In the genomic region with DNA sequence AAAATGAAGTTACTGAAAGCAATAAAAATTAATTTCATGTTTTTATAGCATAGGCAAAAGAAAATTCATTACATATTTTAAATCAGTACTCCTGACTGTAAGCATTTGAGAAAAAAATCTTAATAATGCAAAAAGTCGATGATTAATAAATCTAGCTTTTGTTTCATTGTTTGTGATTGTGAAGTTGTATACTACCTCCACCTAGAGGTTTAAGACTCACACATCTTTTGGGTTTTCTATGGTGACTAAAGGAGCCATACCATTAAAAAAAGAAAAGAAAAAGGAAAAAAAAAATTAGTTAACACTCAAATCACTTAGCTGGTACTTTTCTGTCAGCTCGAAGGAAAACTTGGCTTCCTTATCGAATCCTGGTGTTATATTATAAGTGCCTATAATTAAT, we compare ENCODE assay signal across 16 cellular contexts. TPM values are rescaled to one million over a fixed set of nuclear protein-coding genes. Genes with fewer than 3 reads are reported as not detected.
DNase-seq lines count a peak whose midpoint lies in the region; ATAC-seq and TF ChIP-seq lines count a peak whose summit lies in the region.
"Had no signal": no experiment of that assay in that cellular context is flagged by ENCODE, and none has a peak within 500 bp of the region (broad histone marks: within the 10 kb centered on the region; RNA-seq: fewer than 3 reads in every experiment).

No MANE protein-coding gene starts in this region.

- H3K4me1 Mint-ChIP-seq in endodermal cell: peaks cover 17% of the 10 kb centered on the region
- peaks cover 22% of the 10 kb centered on the region for H3K4me1 Mint-ChIP-seq in nephron progenitor cell

- H3K9me3 Mint-ChIP-seq in endodermal cell (no peaks in the 10 kb centered on the region), nephron progenitor cell (no peaks in the 10 kb centered on the region)

- intact Hi-C loops in testis (cut with DNase I; ENCODE audit: low total_unique reads): no loop called here

- H2AFZ ChIP-seq in OCI-LY3 (ENCODE audit: low read depth, low read length): no peak overlapping the region

- TF ChIP-seq CTCF in C4-2B (conservative IDR thresholded peaks at IDR 0.05) (peak; percentile 18), OCI-LY3 (IDR thresholded peaks at IDR 0.05; ENCODE audit: low read depth, low read length) (peak; percentile 24; the same call in 1 of the 2 replicates), endodermal cell (conservative IDR thresholded peaks at IDR 0.05) (peak; percentile 55), retinal pigment epithelial cell (conservative IDR thresholded peaks at IDR 0.05; ENCODE audit: low read depth, low read length) (no peak), testis (IDR thresholded peaks at IDR 0.05) (no peak), nephron progenitor cell (IDR thresholded peaks at IDR 0.05) (no peak)

- ATAC-seq in HG02759 (IDR thresholded peaks at IDR 0.05; ENCODE audit: unreplicated experiment): no peak
- ATAC-seq: A549 had no signal

- H3K79me2 ChIP-seq in OCI-LY3 (ENCODE audit: low read length): no peaks in the 10 kb centered on the region

- DNase-seq in endodermal cell (no peak), retinal pigment epithelial cell (ENCODE audit: low read depth) (no peak), testis (no peak), activated gamma-delta T cell (lab: John Stamatoyannopoulos, UW) (no peak), nephron progenitor cell (no peak)
- DNase-seq: DND-41, GF-D8, NCI-H2029, NCI-H2171 treated with DMSO at 0.1 percent for 48 hours, NCI-H82, Peyer's patch, SIG-M5 had no signal

- H4K20me1 ChIP-seq in OCI-LY3 (ENCODE audit: insufficient read depth, low read length): no peaks in the 10 kb centered on the region

- H3K27me3 Mint-ChIP-seq in endodermal cell (ENCODE audit: insufficient read depth) (peaks cover 54% of the 10 kb centered on the region), nephron progenitor cell (ENCODE audit: low read depth, poor library complexity) (peaks cover 53% of the 10 kb centered on the region)

- no peak overlapping the region for H3K4me2 ChIP-seq in OCI-LY3 (ENCODE audit: low read length)
- H3K4me2 ChIP-seq: A549 had no signal

- no peaks in the 10 kb centered on the region for H3K36me3 ChIP-seq in OCI-LY3 (replicated peaks; ENCODE audit: low read depth, low read length)
- no peaks in the 10 kb centered on the region for H3K36me3 ChIP-seq in endodermal cell (ENCODE audit: control insufficient read depth, insufficient read depth, low read length)
- no peaks in the 10 kb centered on the region for H3K36me3 ChIP-seq in testis (ENCODE audit: low read depth, missing control alignments)
- H3K36me3 ChIP-seq: Peyer's patch had no signal

- H3K27ac ChIP-seq in C4-2B: no peak overlapping the region
- H3K27ac ChIP-seq in OCI-LY3 (ENCODE audit: low read length): no peak overlapping the region
- no peak overlapping the region for H3K27ac ChIP-seq in endodermal cell (ENCODE audit: low read depth, low read length)
- no peak overlapping the region for H3K27ac ChIP-seq in testis
- H3K27ac ChIP-seq: A549 had no signal

- no peaks in the 10 kb centered on the region for H3K27me3 ChIP-seq in OCI-LY3 (ENCODE audit: low read depth, low read length)
- H3K27me3 ChIP-seq in endodermal cell (ENCODE audit: control insufficient read depth, insufficient read depth, low read length, poor library complexity, severe bottlenecking): peaks cover 75% of the 10 kb centered on the region
- H3K27me3 ChIP-seq in testis: no peaks in the 10 kb centered on the region
- H3K27me3 ChIP-seq: Peyer's patch had no signal

- H3K9ac ChIP-seq in OCI-LY3 (ENCODE audit: low read length) (no peak overlapping the region), endodermal cell (ENCODE audit: extremely low read depth, low read length, poor library complexity, severe bottlenecking) (no peak overlapping the region)

- WGBS in endodermal cell (ENCODE audit: insufficient coverage in 1 of 2, insufficient read length in 1 of 2), 2 experiments: 54% methylated on average over 3 of the region's 3 CpGs; no CpG with 5 or more reads in 1 of the 2 experiments
- WGBS in testis, 2 donors: 47 to 55% methylated on average over 3 of the region's 3 CpGs

- H3K4me3 ChIP-seq in OCI-LY3 (ENCODE audit: low read length): no peak overlapping the region
- H3K4me3 ChIP-seq in endodermal cell (ENCODE audit: low read length): no peak overlapping the region
- H3K4me3 ChIP-seq in retinal pigment epithelial cell (ENCODE audit: low read length): peak overlapping the region; percentile 77
- H3K4me3 ChIP-seq in testis: no peak overlapping the region
- H3K4me3 ChIP-seq: A549 had no signal

- H3K4me3 Mint-ChIP-seq in endodermal cell (no peak overlapping the region), nephron progenitor cell (no peak overlapping the region)

- H3K4me1 ChIP-seq in OCI-LY3 (ENCODE audit: low read length) (0 out of 2 replicates have a peak, but pooled peaks cover 2% of the 10 kb centered on the region), endodermal cell (ENCODE audit: control insufficient read depth, insufficient read depth, low read length) (no peaks in the 10 kb centered on the region), testis (no peaks in the 10 kb centered on the region)
- H3K4me1 ChIP-seq: A549, Peyer's patch had no signal

- no peak for TF ChIP-seq POLR2A in testis (IDR thresholded peaks at IDR 0.05)

- H3K36me3 Mint-ChIP-seq in endodermal cell (ENCODE audit: low read depth) (no peaks in the 10 kb centered on the region), nephron progenitor cell (ENCODE audit: low read depth) (no peaks in the 10 kb centered on the region)

- no peak overlapping the region for H3K27ac Mint-ChIP-seq in endodermal cell
- no peak overlapping the region for H3K27ac Mint-ChIP-seq in nephron progenitor cell

- no peaks in the 10 kb centered on the region for H3K9me3 ChIP-seq in OCI-LY3 (ENCODE audit: insufficient read depth, low read length)
- H3K9me3 ChIP-seq in endodermal cell (ENCODE audit: control insufficient read depth, low read length): no peaks in the 10 kb centered on the region
- no peaks in the 10 kb centered on the region for H3K9me3 ChIP-seq in testis
- H3K9me3 ChIP-seq: A549, Peyer's patch had no signal

RNA-seq across cellular contexts. Expression of a gene that starts 2.0 kb away (rescaled TPM):
- under 1 TPM; 0.09 to 0.13 TPM for total RNA-seq in endodermal cell
- polyA plus RNA-seq in endodermal cell (2013, experiment 1 of 2): 0.96 TPM
- polyA plus RNA-seq in endodermal cell (2013, experiment 2 of 2): 0.70 TPM
- total RNA-seq in testis: 1 to 10 TPM in 1 of 2 donors, under 1 TPM in 1; 0.99 to 1.0 TPM
- polyA plus RNA-seq in testis (ENCODE audit: insufficient read depth, low read depth, low replicate concordance): 0.91 TPM
- polyA plus RNA-seq: A549 had no signal

Comparison
In these comparisons a context has a peak if more than half of its experiments do, and no peak if none do; other contexts are left out.
1. CTCF ChIP-seq: peak in C4-2B (single experiment), OCI-LY3 (single experiment) and endodermal cell (single experiment); none in retinal pigment epithelial cell (single experiment), testis (0 of 3) and nephron progenitor cell (single experiment).